Comparison of ENCODE assay signal across 8 cellular contexts in the genomic region with DNA sequence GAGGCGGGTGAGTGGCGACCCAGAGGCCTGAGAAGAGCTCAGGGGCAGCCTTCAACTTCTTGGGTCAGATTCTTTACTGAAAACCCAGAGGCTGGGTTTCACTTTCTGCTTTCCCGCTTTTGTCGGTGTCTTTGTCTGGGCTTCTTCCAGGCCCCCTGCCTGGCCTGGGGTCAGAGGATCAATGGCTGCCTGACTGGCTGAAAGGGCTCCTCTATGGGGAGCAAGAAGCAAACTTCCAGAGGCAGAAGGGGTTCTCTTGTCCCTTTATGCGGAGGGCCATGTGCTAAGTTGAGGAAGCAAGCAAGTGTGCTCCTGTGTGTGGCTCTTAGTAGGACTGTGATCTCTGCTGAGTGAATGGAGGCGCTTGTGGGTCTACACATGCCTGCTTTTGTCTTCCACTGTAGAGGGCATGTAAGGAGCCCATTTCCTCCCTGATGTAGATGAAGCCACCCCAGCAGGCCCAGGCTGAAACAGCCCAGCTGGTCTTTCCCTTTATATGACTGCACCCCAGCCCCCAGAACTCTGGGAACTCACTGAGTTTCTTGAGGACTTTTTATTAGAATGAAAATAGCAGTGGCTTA. TPM values are rescaled to one million over a fixed set of nuclear protein-coding genes. Genes with fewer than 3 reads are reported as not detected.
A peak's percentile ranks its signal among the peaks of the same experiment; 100 is the strongest.
DNase-seq lines count a peak whose midpoint lies in the region; ATAC-seq and TF ChIP-seq lines count a peak whose summit lies in the region.

No MANE protein-coding gene starts in this region.

- intact Hi-C loops in natural killer cell (cut with micrococcal nuclease) = no loop called here

- peaks cover 76% of the 10 kb centered on the region for H3K27me3 Mint-ChIP-seq in CD4-positive, CD25-positive, alpha-beta regulatory T cell
- peaks cover 77 to 99% of the 10 kb centered on the region in 2 donors for H3K27me3 Mint-ChIP-seq in effector memory CD8-positive, alpha-beta T cell
- H3K27me3 Mint-ChIP-seq in natural killer cell (ENCODE audit: low read depth in 2 of 2) = peaks cover 69 to 76% of the 10 kb centered on the region in 2 donors

- H3K27me3 ChIP-seq in CD4-positive, CD25-positive, alpha-beta regulatory T cell (ENCODE audit: control insufficient read depth, insufficient read depth, low read length) = peaks cover 32% of the 10 kb centered on the region
- H3K27me3 ChIP-seq in HUES6 (ENCODE audit: control insufficient read depth, insufficient read depth, low read length) = peaks cover 34% of the 10 kb centered on the region

- H3K4me3 Mint-ChIP-seq in CD4-positive, CD25-positive, alpha-beta regulatory T cell = peak overlapping the region; percentile 2 to 70 (median 65)
- peak overlapping the region; percentile 93 to 97 for H3K4me3 Mint-ChIP-seq in effector memory CD8-positive, alpha-beta T cell
- peak overlapping the region; percentile 76 for H3K4me3 Mint-ChIP-seq in natural killer cell

- no peak for ATAC-seq in CD4-positive, CD25-positive, alpha-beta regulatory T cell (ENCODE audit: low read depth in 2 of 2)
- ATAC-seq in effector memory CD8-positive, alpha-beta T cell (replicated peaks) = no peak
- ATAC-seq in natural killer cell (no peak), HG03135 (IDR thresholded peaks at IDR 0.05; ENCODE audit: unreplicated experiment) (no peak), GM18519 (IDR thresholded peaks at IDR 0.05; ENCODE audit: low FRiP score, unreplicated experiment) (no peak)

- H3K4me1 ChIP-seq in CD4-positive, CD25-positive, alpha-beta regulatory T cell (ENCODE audit: control insufficient read depth, insufficient read depth, low read length, poor library complexity, severe bottlenecking) = peaks cover 22% of the 10 kb centered on the region
- H3K4me1 ChIP-seq in HUES6 (ENCODE audit: control insufficient read depth, insufficient read depth, low read length) = peaks cover 35% of the 10 kb centered on the region

- H3K4me3 ChIP-seq in CD4-positive, CD25-positive, alpha-beta regulatory T cell (ENCODE audit: low read depth, low read length) = no peak overlapping the region
- peak overlapping the region; percentile 65 for H3K4me3 ChIP-seq in HUES6 (ENCODE audit: low read depth, low read length)

- H3K27ac Mint-ChIP-seq in CD4-positive, CD25-positive, alpha-beta regulatory T cell = no peak overlapping the region
- no peak overlapping the region for H3K27ac Mint-ChIP-seq in effector memory CD8-positive, alpha-beta T cell
- H3K27ac Mint-ChIP-seq in natural killer cell = no peak overlapping the region

- no peaks in the 10 kb centered on the region for H3K36me3 Mint-ChIP-seq in CD4-positive, CD25-positive, alpha-beta regulatory T cell
- H3K36me3 Mint-ChIP-seq in effector memory CD8-positive, alpha-beta T cell (ENCODE audit: insufficient read depth) = peaks cover 3% of the 10 kb centered on the region
- no peaks in the 10 kb centered on the region for H3K36me3 Mint-ChIP-seq in natural killer cell

- peak overlapping the region; percentile 59 for H3K9ac ChIP-seq in HUES6 (ENCODE audit: low read length)

- no peak overlapping the region for H3K27ac ChIP-seq in CD4-positive, CD25-positive, alpha-beta regulatory T cell (ENCODE audit: insufficient read depth, low read length, poor library complexity, severe bottlenecking)
- H3K27ac ChIP-seq in HUES6 (ENCODE audit: low read depth, low read length) = peak overlapping the region; percentile 41; the same call in 1 of the 2 replicates

- no peaks in the 10 kb centered on the region for H3K36me3 ChIP-seq in CD4-positive, CD25-positive, alpha-beta regulatory T cell (ENCODE audit: control insufficient read depth, insufficient read depth, low read length)
- H3K36me3 ChIP-seq in HUES6 (ENCODE audit: control insufficient read depth, insufficient read depth, low read length) = no peaks in the 10 kb centered on the region

- H3K9me3 ChIP-seq in CD4-positive, CD25-positive, alpha-beta regulatory T cell (ENCODE audit: control insufficient read depth in 2 of 2, low read length in 2 of 2) = no peaks in the 10 kb centered on the region
- H3K9me3 ChIP-seq in HUES6 (ENCODE audit: control insufficient read depth, insufficient read depth, low read depth, low read length) = no peaks in the 10 kb centered on the region

- no peak for DNase-seq in CD4-positive, CD25-positive, alpha-beta regulatory T cell
- no peak for DNase-seq in effector memory CD8-positive, alpha-beta T cell
- DNase-seq in natural killer cell (no peak), NCI-H128 (lab: John Stamatoyannopoulos, UW; ENCODE audit: unreplicated experiment) (no peak), cortex of kidney (lab: John Stamatoyannopoulos, UW) (no peak)

- peaks cover 0 to 3% (median 0%) of the 10 kb centered on the region in 7 donors for H3K9me3 Mint-ChIP-seq in CD4-positive, CD25-positive, alpha-beta regulatory T cell
- H3K9me3 Mint-ChIP-seq in effector memory CD8-positive, alpha-beta T cell = no peaks in the 10 kb centered on the region
- no peaks in the 10 kb centered on the region for H3K9me3 Mint-ChIP-seq in natural killer cell

- no peak for TF ChIP-seq CTCF in natural killer cell (IDR thresholded peaks at IDR 0.05)

- H3K4me1 Mint-ChIP-seq in CD4-positive, CD25-positive, alpha-beta regulatory T cell = peaks cover 0 to 21% (median 12%) of the 10 kb centered on the region in 4 donors
- peaks cover 12 to 14% of the 10 kb centered on the region in 2 donors for H3K4me1 Mint-ChIP-seq in effector memory CD8-positive, alpha-beta T cell (ENCODE audit: low read depth in 2 of 2)
- H3K4me1 Mint-ChIP-seq in natural killer cell = peaks cover 16 to 18% of the 10 kb centered on the region in 2 donors

RNA-seq across cellular contexts. Expression of a gene that starts 1.0 kb away (rescaled TPM):
- total RNA-seq in CD4-positive, CD25-positive, alpha-beta regulatory T cell = not detected
- not detected for polyA plus RNA-seq in CD4-positive, CD25-positive, alpha-beta regulatory T cell
- not detected for total RNA-seq in natural killer cell

RNA-seq across cellular contexts. Expression of a gene that starts 52.1 kb away (rescaled TPM):
- total RNA-seq in CD4-positive, CD25-positive, alpha-beta regulatory T cell = 9.7 TPM
- polyA plus RNA-seq in CD4-positive, CD25-positive, alpha-beta regulatory T cell = 10 to 100 TPM; 34.4 to 42.8 (median 41.2) TPM
- 10 to 100 TPM; 10.0 to 14.2 (median 12.1) TPM for total RNA-seq in natural killer cell
